In genomic region chrX:909068-909467, GRCh38 we compare ENCODE assay signal across 8 cellular contexts.
DNase-seq lines count a peak whose midpoint lies in the region; ATAC-seq, FAIRE-seq and TF ChIP-seq lines count a peak whose summit lies in the region.
"Not testable (repeated sequence)": the region's sequence is repeated elsewhere in the genome, so short reads cannot be mapped to it uniquely, and the experiment has no call there.

No MANE protein-coding gene starts in this region.

- H3K23ac ChIP-seq in H1 (ENCODE audit: insufficient read length), result not testable (repeated sequence)

- not testable (repeated sequence) for TF ChIP-seq RAD21 in K562 (CRISPR knock-in tag; conservative IDR thresholded peaks at IDR 0.05 in 1 of 2, IDR thresholded peaks at IDR 0.05 in 1 of 2); H1 (IDR thresholded peaks at IDR 0.05 in 1 of 2, conservative IDR thresholded peaks at IDR 0.05 in 1 of 2; ENCODE audit: low read depth in 2 of 2, low read length in 2 of 2); HepG2 (CRISPR knock-in tag; IDR thresholded peaks at IDR 0.05)

- FAIRE-seq in A204.1 (lab: Jason Lieb, UNC) (peak; percentile 27), GM12892 (lab: Jason Lieb, UNC) (peak; percentile 14), HTR-8/SVneo (lab: Jason Lieb, UNC) (peak; percentile 88), K562 (lab: Jason Lieb, UNC) (peak; percentile 72), H1 (lab: Jason Lieb, UNC) (peak; percentile 100), HepG2 (lab: Jason Lieb, UNC) (peak; percentile 87), small intestine (lab: Jason Lieb, UNC) (peak; percentile 97)

- H4K91ac ChIP-seq in H1 (replicated peaks; ENCODE audit: insufficient read length, low read length), result not testable (repeated sequence)

- not testable (repeated sequence) for H3K4me2 ChIP-seq in K562 (ENCODE audit: insufficient read depth, low read length); H1 (ENCODE audit: insufficient read depth in 1 of 2, low read depth in 2 of 2, low read length in 2 of 2); HepG2 (ENCODE audit: low read depth, low read length)

- not testable (repeated sequence) for H3K23me2 ChIP-seq in H1 (ENCODE audit: low read depth, low read length)

- not testable (repeated sequence) for H3K4me3 ChIP-seq in K562; H1 (ENCODE audit: extremely low read depth in 1 of 4, insufficient read depth in 2 of 4, low read depth in 3 of 4, low read length in 4 of 4); HepG2 (replicated peaks in 1 of 3; ENCODE audit: insufficient read depth in 1 of 3, low read depth in 2 of 3, low read length in 3 of 3); small intestine (ENCODE audit: low read depth in 1 of 2, low read length in 2 of 2); upper lobe of right lung

- not testable (repeated sequence) for TF ChIP-seq POLR2A in GM12892 (IDR thresholded peaks at IDR 0.05; ENCODE audit: low read depth, low read length); K562 (conservative IDR thresholded peaks at IDR 0.05); H1 (IDR thresholded peaks at IDR 0.05; ENCODE audit: control extremely low read depth in 1 of 2, low read depth in 2 of 2, low read length in 2 of 2); HepG2 (IDR thresholded peaks at IDR 0.05; ENCODE audit: insufficient read depth in 1 of 2, low read depth in 2 of 2, low read length in 2 of 2)

- CTCF ChIA-PET in K562 (lab: Yijun Ruan, JAX; ENCODE audit: low intra/inter-chr PET ratio); H1 (lab: Charles Lee; ENCODE audit: partially characterized antibody); HepG2 (lab: Yijun Ruan, JAX; ENCODE audit: low intra/inter-chr PET ratio, low total read pairs): not testable (repeated sequence)

- not testable (repeated sequence) for H4K8ac ChIP-seq in H1 (ENCODE audit: extremely low read depth, insufficient read depth, low read length)

- H4K5ac ChIP-seq in H1 (ENCODE audit: insufficient read length, low read depth, low read length), result not testable (repeated sequence)

- H2BK5ac ChIP-seq in H1 (ENCODE audit: low read depth, low read length), result not testable (repeated sequence)

- H3K18ac ChIP-seq in H1 (ENCODE audit: extremely low read depth, low read length), result not testable (repeated sequence)

- H3K27ac ChIP-seq in K562 (ENCODE audit: extremely low read depth, low read depth, low read length); H1 (ENCODE audit: low read depth, low read length); HepG2 (ENCODE audit: extremely low read length, insufficient read depth, low read length); small intestine (ENCODE audit: low read depth in 1 of 2, low read length in 1 of 2); upper lobe of right lung: not testable (repeated sequence)

- H3K79me1 ChIP-seq in H1 (ENCODE audit: low read depth, low read length), result not testable (repeated sequence)

- BruUV-seq in K562 (replicated peaks; lab: Mats Ljungman, UMichigan); HepG2 (replicated peaks; lab: Mats Ljungman, UMichigan): not testable (repeated sequence)

- not testable (repeated sequence) for TF ChIP-seq CTCF in K562 (IDR thresholded peaks at IDR 0.05 in 2 of 3, conservative IDR thresholded peaks at IDR 0.05 in 1 of 3; ENCODE audit: insufficient read depth in 2 of 3, low read depth in 1 of 3, low read length in 3 of 3); H1 (IDR thresholded peaks at IDR 0.05; ENCODE audit: control extremely low read depth in 1 of 3, insufficient read depth in 1 of 3, low read depth in 1 of 3, low read length in 3 of 3); HepG2 (CRISPR knock-in tag; IDR thresholded peaks at IDR 0.05); upper lobe of right lung (IDR thresholded peaks at IDR 0.05)

- H3K79me2 ChIP-seq in K562 (ENCODE audit: control insufficient read depth, insufficient read depth, low read length); H1 (ENCODE audit: control insufficient read depth in 1 of 2, insufficient read depth in 2 of 2, low read length in 2 of 2); HepG2 (ENCODE audit: insufficient read depth, low read length): not testable (repeated sequence)

- not testable (repeated sequence) for H2BK15ac ChIP-seq in H1 (ENCODE audit: low read length)

- H3K9me3 ChIP-seq in K562 (replicated peaks; ENCODE audit: control insufficient read depth, insufficient read depth, low read depth, low read length); H1 (ENCODE audit: insufficient read depth in 2 of 2, low read depth in 1 of 2, low read length in 1 of 2); HepG2 (ENCODE audit: low read length); small intestine (ENCODE audit: control insufficient read depth, low read depth); upper lobe of right lung: not testable (repeated sequence)

- 0% methylated on average over 1 of the region's 2 CpGs for WGBS in K562 (ENCODE audit: insufficient coverage, low coverage, missing lambda C conversion rate)
- WGBS in H1 (ENCODE audit: extremely low coverage in 1 of 2, insufficient coverage in 1 of 2, insufficient read length in 1 of 2, insufficient replicate concordance in 2 of 2, low coverage in 1 of 2, low lambda C conversion rate in 2 of 2, missing lambda C conversion rate in 1 of 2), 2 experiments, result 67% methylated on average over 2 of the region's 2 CpGs; no CpG with 5 or more reads in 1 of the 2 experiments
- WGBS in HepG2 (ENCODE audit: low lambda C conversion rate), result 2% methylated on average over 2 of the region's 2 CpGs
- 48 to 52% (median 52%) methylated on average over 2 of the region's 2 CpGs for WGBS in small intestine, 3 donors

- not testable (repeated sequence) for H2AK5ac ChIP-seq in H1 (ENCODE audit: low read depth, low read length)

- not testable (repeated sequence) for H3K14ac ChIP-seq in H1 (ENCODE audit: insufficient read length)

- H3K56ac ChIP-seq in H1 (replicated peaks; ENCODE audit: insufficient read length, low read depth, low read length), result not testable (repeated sequence)

- DNase-seq in GM12892 (ENCODE audit: insufficient read length); HTR-8/SVneo (ENCODE audit: insufficient read length, low spot score); K562 (ENCODE audit: extremely low read depth in 1 of 4, low spot score in 3 of 4); H1 (ENCODE audit: low read depth in 1 of 2, low spot score in 2 of 2); HepG2 (ENCODE audit: low spot score); small intestine; upper lobe of right lung: not testable (repeated sequence)

- not testable (repeated sequence) for H3K36me3 ChIP-seq in K562 (ENCODE audit: control insufficient read depth, insufficient read depth, low read length); H1 (ENCODE audit: control insufficient read depth in 2 of 4, insufficient read depth in 4 of 4, low read length in 3 of 4); HepG2 (replicated peaks in 1 of 2; ENCODE audit: control insufficient read depth in 1 of 2, insufficient read depth in 2 of 2, low read length in 2 of 2); small intestine (ENCODE audit: control insufficient read depth in 2 of 2, insufficient read depth in 2 of 2, low read length in 2 of 2); upper lobe of right lung

- intact Hi-C loops in K562 (cut with micrococcal nuclease); HepG2 (cut with micrococcal nuclease; ENCODE audit: unreplicated experiment); upper lobe of right lung (cut with DNase I): not testable (repeated sequence)

- H2BK120ac ChIP-seq in H1 (replicated peaks; ENCODE audit: low read depth, low read length), result not testable (repeated sequence)

- not testable (repeated sequence) for H3K4me1 ChIP-seq in K562 (replicated peaks in 1 of 2; ENCODE audit: control insufficient read depth in 2 of 2, insufficient read depth in 2 of 2, low read length in 2 of 2); H1 (replicated peaks in 1 of 4; ENCODE audit: control insufficient read depth in 3 of 4, insufficient read depth in 4 of 4, low read length in 3 of 4); HepG2 (ENCODE audit: insufficient read depth, low read length); small intestine (ENCODE audit: control insufficient read depth in 2 of 2, insufficient read depth in 1 of 2, low read depth in 1 of 2, low read length in 1 of 2); upper lobe of right lung

- in situ Hi-C loops in K562 (cut with MboI); HepG2 (cut with HindIII; ENCODE audit: extremely low pct_ligation_motif_present, low pct_unique_long_range_greater_than_20kb): not testable (repeated sequence)

- not testable (repeated sequence) for H3K4ac ChIP-seq in H1 (replicated peaks; ENCODE audit: insufficient read length, low read depth, low read length)

- not testable (repeated sequence) for H3K9ac ChIP-seq in K562 (ENCODE audit: insufficient read depth in 1 of 2, low read depth in 2 of 2, low read length in 2 of 2); H1 (replicated peaks in 1 of 4; ENCODE audit: extremely low read depth in 1 of 4, low read depth in 3 of 4, low read length in 3 of 4); HepG2 (ENCODE audit: insufficient read depth, low read depth, low read length)

- not testable (repeated sequence) for ATAC-seq in K562, HepG2
- peak; percentile 51 for ATAC-seq in upper lobe of right lung

- TF ChIP-seq EP300 in K562 (IDR thresholded peaks at IDR 0.05; ENCODE audit: low read length); H1 (IDR thresholded peaks at IDR 0.05; ENCODE audit: borderline replicate concordance in 1 of 2, low read depth in 2 of 2, low read length in 2 of 2); HepG2 (IDR thresholded peaks at IDR 0.05; ENCODE audit: low read depth in 2 of 2, low read length in 2 of 2); HepG2 (CRISPR knock-in tag; IDR thresholded peaks at IDR 0.05; ENCODE audit: borderline replicate concordance): not testable (repeated sequence)

- not testable (repeated sequence) for H2BK20ac ChIP-seq in H1 (ENCODE audit: low read length)

- H4K20me1 ChIP-seq in K562 (replicated peaks; ENCODE audit: control insufficient read depth, insufficient read depth, low read length); H1 (replicated peaks in 1 of 2; ENCODE audit: control insufficient read depth in 1 of 2, insufficient read depth in 2 of 2, low read length in 2 of 2); HepG2 (ENCODE audit: insufficient read depth, low read length): not testable (repeated sequence)

- not testable (repeated sequence) for H3K27me3 ChIP-seq in K562 (ENCODE audit: control insufficient read depth in 2 of 2, insufficient read depth in 2 of 2, low read length in 2 of 2); H1 (replicated peaks in 1 of 4; ENCODE audit: control insufficient read depth in 3 of 4, extremely low read depth in 1 of 4, insufficient read depth in 3 of 4, low read length in 3 of 4); HepG2 (ENCODE audit: control insufficient read depth in 1 of 2, insufficient read depth in 2 of 2, low read length in 2 of 2); small intestine (ENCODE audit: control insufficient read depth in 2 of 2, insufficient read depth in 2 of 2, low read length in 2 of 2); upper lobe of right lung

- POLR2A ChIA-PET in K562 (lab: Yijun Ruan, JAX); H1 (lab: Charles Lee; ENCODE audit: partially characterized antibody); HepG2 (lab: Yijun Ruan, JAX): not testable (repeated sequence)

- H3K9me1 ChIP-seq in K562 (ENCODE audit: control insufficient read depth, insufficient read depth, low read length), result not testable (repeated sequence)

- not testable (repeated sequence) for H2BK12ac ChIP-seq in H1 (ENCODE audit: low read depth, low read length)

- H2AFZ ChIP-seq in K562 (ENCODE audit: low read depth, low read length); H1 (ENCODE audit: low read length); HepG2 (ENCODE audit: low read length): not testable (repeated sequence)
